Comparison of ENCODE assay signal across 12 cellular contexts in the genomic region with DNA sequence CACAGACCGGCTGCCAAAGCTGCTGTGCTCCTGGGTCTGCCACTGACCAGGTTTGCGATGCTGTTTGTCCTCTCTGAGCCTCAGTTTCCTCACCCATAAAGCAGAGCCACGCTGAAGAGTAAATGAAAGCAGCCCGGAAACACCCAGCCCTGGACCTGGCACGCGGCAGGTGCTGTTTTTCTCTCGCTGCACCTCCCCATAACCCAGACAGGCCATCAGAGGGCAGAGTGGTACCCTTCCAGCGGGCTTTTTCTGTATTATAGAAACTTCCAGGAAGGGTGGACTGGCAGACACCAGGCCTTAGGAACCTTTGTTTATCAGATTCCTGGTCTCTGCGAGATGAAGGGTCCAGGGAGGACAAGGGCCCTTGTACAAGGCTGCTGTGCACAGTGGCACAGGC. TPM values are rescaled to one million over a fixed set of nuclear protein-coding genes. Genes with fewer than 3 reads are reported as not detected.
A peak's percentile ranks its signal among the peaks of the same experiment; 100 is the strongest.
DNase-seq lines count a peak whose midpoint lies in the region; ATAC-seq and TF ChIP-seq lines count a peak whose summit lies in the region.
"Had no signal": no experiment of that assay in that cellular context is flagged by ENCODE, and none has a peak within 500 bp of the region (broad histone marks: within the 10 kb centered on the region; RNA-seq: fewer than 3 reads in every experiment).

No MANE protein-coding gene starts in this region.

- H3K4me3 ChIP-seq in IMR-90 (ENCODE audit: insufficient read depth, low read depth, low read length) (no peak overlapping the region), mesendoderm (ENCODE audit: low read length) (no peak overlapping the region)

- 33% methylated on average over 1 of the region's 9 CpGs; no CpG with 5 or more reads in 1 of the 2 experiments for WGBS in IMR-90 (ENCODE audit: extremely low coverage in 2 of 2, insufficient read length in 1 of 2), 2 experiments
- WGBS in mesendoderm (ENCODE audit: extremely low coverage, insufficient coverage, low lambda C conversion rate) = no CpG with 5 or more reads among the region's 9 CpGs

- TF ChIP-seq POLR2A in IMR-90 (IDR thresholded peaks at IDR 0.05; ENCODE audit: low read depth, low read length) = no peak

- H4K8ac ChIP-seq in IMR-90 (ENCODE audit: low read depth in 2 of 2, low read length in 2 of 2) (no peak overlapping the region), mesendoderm (ENCODE audit: low read depth, low read length) (no peak overlapping the region)

- no peaks in the 10 kb centered on the region for H3K79me1 ChIP-seq in IMR-90 (ENCODE audit: low read depth in 1 of 2, low read length in 2 of 2)
- no peaks in the 10 kb centered on the region for H3K79me1 ChIP-seq in mesendoderm (ENCODE audit: low read length)

- H2BK5ac ChIP-seq in IMR-90 (ENCODE audit: low read depth, low read length, poor library complexity, severe bottlenecking) (no peak overlapping the region), mesendoderm (ENCODE audit: low read length) (no peak overlapping the region)

- POLR2A ChIA-PET in IMR-90 (lab: Charles Lee; ENCODE audit: unreplicated experiment) = no interaction called here

- no peak overlapping the region for H3K56ac ChIP-seq in IMR-90 (ENCODE audit: extremely low read depth, insufficient read depth, low read length)
- H3K56ac ChIP-seq in mesendoderm (ENCODE audit: low read length) = peak overlapping the region; percentile 5

- intact Hi-C loops in IMR-90 (cut with micrococcal nuclease) = no loop called here

- H4K91ac ChIP-seq in IMR-90 (ENCODE audit: insufficient read depth, low read depth, low read length) = no peak overlapping the region

- H3K23ac ChIP-seq in IMR-90 (ENCODE audit: low read depth, low read length) (no peak overlapping the region), mesendoderm (ENCODE audit: low read length) (no peak overlapping the region)

- H3K4ac ChIP-seq in IMR-90 (ENCODE audit: low read depth, low read length) (no peak overlapping the region), mesendoderm (ENCODE audit: low read depth, low read length) (no peak overlapping the region)

- in situ Hi-C loops in IMR-90 (cut with MboI; ENCODE audit: low sequenced_read_pairs) = no loop called here

- H3K27me3 ChIP-seq in IMR-90 (ENCODE audit: control insufficient read depth, insufficient read depth, low read length) (peaks cover 65% of the 10 kb centered on the region), mesendoderm (ENCODE audit: insufficient read depth, low read length, poor library complexity) (no peaks in the 10 kb centered on the region)

- no peak overlapping the region for H4K5ac ChIP-seq in IMR-90 (ENCODE audit: low read depth, low read length)
- no peak overlapping the region for H4K5ac ChIP-seq in mesendoderm (ENCODE audit: low read length)

- no peak overlapping the region for H2AK5ac ChIP-seq in IMR-90 (ENCODE audit: low read depth, low read length)
- H2AK5ac ChIP-seq in mesendoderm (ENCODE audit: low read length) = no peak overlapping the region

- dilution Hi-C loops in IMR-90 (cut with HindIII; ENCODE audit: low sequenced_read_pairs, unreplicated experiment) = no loop called here

- CTCF ChIA-PET in IMR-90 (lab: Yijun Ruan, JAX) = no interaction called here

- no peak overlapping the region for H2BK20ac ChIP-seq in IMR-90 (ENCODE audit: low read depth, low read length)

- no TSS peak for BruUV-seq in IMR-90 (replicated peaks; lab: Mats Ljungman, UMichigan)

- H3K9me1 ChIP-seq in IMR-90 (ENCODE audit: insufficient read depth, low read length) = no peaks in the 10 kb centered on the region

- no peaks in the 10 kb centered on the region for H3K9me3 ChIP-seq in IMR-90 (ENCODE audit: control insufficient read depth, insufficient read depth, low read length)

- no peak overlapping the region for H2AK9ac ChIP-seq in IMR-90 (replicated peaks; ENCODE audit: low read depth, low read length, poor library complexity)

- H3K27ac ChIP-seq in IMR-90 (ENCODE audit: insufficient read depth, low read length) (no peak overlapping the region), mesendoderm (ENCODE audit: low read depth, low read length) (no peak overlapping the region), caudate nucleus (ENCODE audit: low read depth, low read length) (no peak overlapping the region)

- H4K20me1 ChIP-seq in IMR-90 (ENCODE audit: insufficient read depth, low read length) = no peaks in the 10 kb centered on the region

- no peaks in the 10 kb centered on the region for H3K36me3 ChIP-seq in IMR-90 (ENCODE audit: control insufficient read depth, insufficient read depth, low read length)
- H3K36me3 ChIP-seq in mesendoderm (ENCODE audit: control insufficient read depth, insufficient read depth, low read length) = no peaks in the 10 kb centered on the region

- DNase-seq in Daoy (ENCODE audit: low read depth) (peak; percentile 35), IMR-90 (no peak), amniotic epithelial cell (ENCODE audit: low read depth) (peak; percentile 17), mesendoderm (no peak), DMS79 treated with DMSO at 0.1 percent for 48 hours (lab: John Stamatoyannopoulos, UW) (no peak), caudate nucleus (lab: John Stamatoyannopoulos, UW) (no peak)
- DNase-seq: hippocampal formation; naive thymus-derived CD4-positive, alpha-beta T cell; NCI-H524 treated with DMSO at 0.1 percent for 48 hours; stimulated activated CD4-positive, alpha-beta T cell treated with anti-CD3 and anti-CD28 coated beads, Interleukin-4, amount 100 ng/mL, for 4 hours had no signal

- no peaks in the 10 kb centered on the region; the same call in 1 of the 2 replicates for H3K4me1 ChIP-seq in IMR-90 (ENCODE audit: control insufficient read depth, insufficient read depth, low read length)
- H3K4me1 ChIP-seq in mesendoderm (ENCODE audit: control insufficient read depth, low read depth, low read length) = no peaks in the 10 kb centered on the region

- H3K18ac ChIP-seq in IMR-90 (ENCODE audit: low read depth, low read length) (no peak overlapping the region), mesendoderm (ENCODE audit: low read length) (no peak overlapping the region)

- H3K79me2 ChIP-seq in mesendoderm (ENCODE audit: control insufficient read depth, insufficient read depth, low read length) = no peaks in the 10 kb centered on the region

- H3K4me2 ChIP-seq in IMR-90 (ENCODE audit: low read depth, low read length) (no peak overlapping the region), mesendoderm (ENCODE audit: low read length) (no peak overlapping the region)

- no peak overlapping the region for H2AFZ ChIP-seq in IMR-90 (replicated peaks; ENCODE audit: low read length, poor library complexity)

- peak; percentile 45 for TF ChIP-seq CTCF in IMR-90 (conservative IDR thresholded peaks at IDR 0.05; ENCODE audit: low read depth, low read length)

- H3K9ac ChIP-seq in IMR-90 (ENCODE audit: low read depth, low read length) = no peak overlapping the region
- H3K9ac ChIP-seq in mesendoderm (ENCODE audit: low read length) = no peak overlapping the region

- 0 out of 2 replicates have a peak, but pooled peaks have one; percentile 40 for ATAC-seq in IMR-90 (ENCODE audit: low read depth)
- no peak for ATAC-seq in HG02885 (IDR thresholded peaks at IDR 0.05; ENCODE audit: poor library complexity, unreplicated experiment)
- ATAC-seq: naive thymus-derived CD4-positive, alpha-beta T cell had no signal

- H2BK120ac ChIP-seq in IMR-90 (ENCODE audit: low read depth, low read length) = no peak overlapping the region
- H2BK120ac ChIP-seq in mesendoderm (ENCODE audit: low read depth, low read length) = no peak overlapping the region

- peak; percentile 51 for TF ChIP-seq RAD21 in IMR-90 (IDR thresholded peaks at IDR 0.05; ENCODE audit: low read length)

- H3K14ac ChIP-seq in IMR-90 (replicated peaks; ENCODE audit: low read depth, low read length) = no peak overlapping the region

- H2BK15ac ChIP-seq in IMR-90 (ENCODE audit: low read depth, low read length) (no peak overlapping the region), mesendoderm (replicated peaks; ENCODE audit: low read depth) (no peak overlapping the region)

TF ChIP-seq in IMR-90, 13 proteins besides CTCF, POLR2A, EP300 and RAD21:
- TF ChIP-seq, protein P1, sequence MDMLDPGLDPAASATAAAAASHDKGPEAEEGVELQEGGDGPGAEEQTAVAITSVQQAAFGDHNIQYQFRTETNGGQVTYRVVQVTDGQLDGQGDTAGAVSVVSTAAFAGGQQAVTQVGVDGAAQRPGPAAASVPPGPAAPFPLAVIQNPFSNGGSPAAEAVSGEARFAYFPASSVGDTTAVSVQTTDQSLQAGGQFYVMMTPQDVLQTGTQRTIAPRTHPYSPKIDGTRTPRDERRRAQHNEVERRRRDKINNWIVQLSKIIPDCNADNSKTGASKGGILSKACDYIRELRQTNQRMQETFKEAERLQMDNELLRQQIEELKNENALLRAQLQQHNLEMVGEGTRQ (IDR thresholded peaks at IDR 0.05; ENCODE audit: low read depth, low read length) = no peak
- TF ChIP-seq MXI1 (IDR thresholded peaks at IDR 0.05; ENCODE audit: borderline replicate concordance, low read depth, low read length) = no peak
- no peak for TF ChIP-seq MAFK (IDR thresholded peaks at IDR 0.05; ENCODE audit: low read depth, low read length)
- no peak for TF ChIP-seq CHD1 (IDR thresholded peaks at IDR 0.05; ENCODE audit: low read depth, low read length)
- TF ChIP-seq SMC3 (IDR thresholded peaks at IDR 0.05; ENCODE audit: low read depth, low read length) = peak; percentile 27; the same call in 1 of the 2 replicates
- TF ChIP-seq MAZ (IDR thresholded peaks at IDR 0.05; ENCODE audit: borderline replicate concordance, low read depth, low read length) = no peak
- TF ChIP-seq RCOR1 (IDR thresholded peaks at IDR 0.05; ENCODE audit: insufficient replicate concordance, low read length) = no peak

RNA-seq across cellular contexts. Expression of a gene that starts 17.9 kb away (rescaled TPM):
- not detected in 2 replicates for total RNA-seq in Daoy (2014; rRNA removed; shearing (Covaris generic))
- not detected in 2 replicates for total RNA-seq in IMR-90 (2012; rRNA removed)
- not detected in 2 replicates for polyA plus RNA-seq in IMR-90 (2012; rRNA removed)
- not detected in 2 replicates for polyA plus RNA-seq in IMR-90 (2012; cell fraction: cytosol; rRNA removed)
- polyA plus RNA-seq in IMR-90 (2012; cell fraction: nucleus; rRNA removed; ENCODE audit: low replicate concordance) = not detected in 2 replicates
- polyA plus RNA-seq in mesendoderm (2013, experiment 1 of 2) = 17.5 TPM
- polyA plus RNA-seq in mesendoderm (2013, experiment 2 of 2) = 17.8 TPM
- total RNA-seq: naive thymus-derived CD4-positive, alpha-beta T cell; temporal lobe had no signal
- polyA plus RNA-seq: naive thymus-derived CD4-positive, alpha-beta T cell had no signal

RNA-seq across cellular contexts. Expression of a gene that starts 46.6 kb away (rescaled TPM):
- total RNA-seq in Daoy (2014; rRNA removed; shearing (Covaris generic)) = 11.2 and 17.1 TPM in 2 replicates
- 8.2 and 16.7 TPM in 2 replicates for total RNA-seq in IMR-90 (2012; rRNA removed)
- 18.8 and 23.5 TPM in 2 replicates for polyA plus RNA-seq in IMR-90 (2012; rRNA removed)
- polyA plus RNA-seq in IMR-90 (2012; cell fraction: cytosol; rRNA removed) = 14.0 and 16.6 TPM in 2 replicates
- 58.0 and 79.5 TPM in 2 replicates for polyA plus RNA-seq in IMR-90 (2012; cell fraction: nucleus; rRNA removed; ENCODE audit: low replicate concordance)
- polyA plus RNA-seq in mesendoderm (2013, experiment 1 of 2) = 9.5 TPM
- polyA plus RNA-seq in mesendoderm (2013, experiment 2 of 2) = 9.3 TPM

RNA-seq across cellular contexts. Expression of a gene that starts 53.4 kb away (rescaled TPM):
- total RNA-seq in Daoy (2014; rRNA removed; shearing (Covaris generic)) = not detected in 2 replicates
- not detected in 2 replicates for total RNA-seq in IMR-90 (2012; rRNA removed)
- not detected in 2 replicates for polyA plus RNA-seq in IMR-90 (2012; rRNA removed)
- polyA plus RNA-seq in IMR-90 (2012; cell fraction: cytosol; rRNA removed) = not detected in 2 replicates
- polyA plus RNA-seq in IMR-90 (2012; cell fraction: nucleus; rRNA removed; ENCODE audit: low replicate concordance) = not detected in 2 replicates
- 35.9 TPM for polyA plus RNA-seq in mesendoderm (2013, experiment 1 of 2)
- 35.4 TPM for polyA plus RNA-seq in mesendoderm (2013, experiment 2 of 2)
- total RNA-seq: naive thymus-derived CD4-positive, alpha-beta T cell; temporal lobe had no signal
- polyA plus RNA-seq: naive thymus-derived CD4-positive, alpha-beta T cell had no signal

Comparison
In these comparisons a context has a peak if more than half of its experiments do, and no peak if none do; other contexts are left out.
1. DNase-seq: peak in Daoy (single experiment) and amniotic epithelial cell (single experiment); none in IMR-90 (single experiment), mesendoderm (single experiment), DMS79 treated with DMSO at 0.1 percent for 48 hours (single experiment) and caudate nucleus (0 of 61).